Comparison of ENCODE assay signal across 1 cellular context in genomic region chr2:74379851-74380789, GRCh38.
TF ChIP-seq lines count a peak whose summit lies in the region.

Gene DCTN1 (minus strand): TSS chr2:74380311. CDS start chr2:74380037, 274 bp downstream.

TF ChIP-seq in K562, 482 proteins besides CTCF, POLR2A, EP300 and RAD21 (continued from another document):
- peak; percentile 44 to 49; a peak in 1 of 4 replicates for TF ChIP-seq MNT (conservative IDR thresholded peaks at IDR 0.05)
- TF ChIP-seq NEUROD1 (IDR thresholded peaks at IDR 0.05; ENCODE audit: borderline replicate concordance, low read depth, low read length, partially characterized antibody), result peak; percentile 78
- TF ChIP-seq SOX6 (IDR thresholded peaks at IDR 0.05), result 0 out of 2 replicates have a peak, but pooled peaks have one; percentile 18
- TF ChIP-seq CREBBP (IDR thresholded peaks at IDR 0.05; ENCODE audit: low read depth, low read length), result no peak
- TF ChIP-seq TOE1 (IDR thresholded peaks at IDR 0.05; ENCODE audit: borderline replicate concordance), result peak; percentile 89
- no peak for TF ChIP-seq TOE1 (CRISPR knock-in tag; IDR thresholded peaks at IDR 0.05; ENCODE audit: borderline replicate concordance, low read depth)
- peak; percentile 76 for TF ChIP-seq CREM (IDR thresholded peaks at IDR 0.05; ENCODE audit: low read depth)
- 0 out of 2 replicates have a peak, but pooled peaks have one; percentile 60 for TF ChIP-seq XRCC5 (IDR thresholded peaks at IDR 0.05; ENCODE audit: low read depth, low read length)
- TF ChIP-seq ATF1 (CRISPR knock-in tag; IDR thresholded peaks at IDR 0.05), result no peak
- TF ChIP-seq ATF1 (tag; IDR thresholded peaks at IDR 0.05), result 0 out of 2 replicates have a peak, but pooled peaks have one; percentile 15
- TF ChIP-seq TFAP4 (CRISPR knock-in tag; IDR thresholded peaks at IDR 0.05; ENCODE audit: borderline replicate concordance), result peak; percentile 71
- TF ChIP-seq MEIS2 (IDR thresholded peaks at IDR 0.05; ENCODE audit: partially characterized antibody), result peak; percentile 4
- TF ChIP-seq MTA2 (IDR thresholded peaks at IDR 0.05; ENCODE audit: low read depth), result no peak
- no peak for TF ChIP-seq RBM25 (IDR thresholded peaks at IDR 0.05; ENCODE audit: low read depth, low read length, severe bottlenecking)
- 0 out of 2 replicates have a peak, but pooled peaks have one; percentile 43 for TF ChIP-seq CREB1 (IDR thresholded peaks at IDR 0.05)
- TF ChIP-seq CREB1 (CRISPR knock-in tag; IDR thresholded peaks at IDR 0.05), result no peak
- no peak for TF ChIP-seq HOMEZ (CRISPR knock-in tag; IDR thresholded peaks at IDR 0.05)
- no peak for TF ChIP-seq ZFX (CRISPR knock-in tag; IDR thresholded peaks at IDR 0.05)
- no peak for TF ChIP-seq L3MBTL2 (IDR thresholded peaks at IDR 0.05)
